ENCODE assay signal across 2 cellular contexts in the genomic region with DNA sequence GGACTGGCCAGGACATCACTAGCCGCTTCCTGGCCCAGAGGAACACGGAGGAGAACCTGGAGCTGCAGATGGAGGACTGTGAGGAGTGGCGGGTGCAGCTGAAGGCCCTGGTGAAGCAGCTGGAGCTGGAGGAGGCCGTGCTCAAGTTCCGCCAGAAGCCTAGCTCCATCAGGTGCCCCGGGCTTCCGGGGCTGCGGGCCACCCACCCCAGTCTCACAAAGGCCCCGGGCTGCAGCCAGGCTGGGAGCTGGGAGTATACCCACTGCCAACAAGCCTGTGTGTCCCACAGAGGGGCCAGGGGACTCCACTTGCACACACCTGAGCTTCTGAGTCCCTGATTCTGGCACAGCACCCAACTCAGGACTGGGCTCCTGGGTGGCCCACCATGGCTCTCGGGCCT.
TF ChIP-seq lines count a peak whose summit lies in the region.

No MANE protein-coding gene starts in this region.

TF ChIP-seq in SK-N-SH, 30 proteins besides CTCF, POLR2A, EP300 and RAD21 (continued from another document):
- TF ChIP-seq, protein P1, sequence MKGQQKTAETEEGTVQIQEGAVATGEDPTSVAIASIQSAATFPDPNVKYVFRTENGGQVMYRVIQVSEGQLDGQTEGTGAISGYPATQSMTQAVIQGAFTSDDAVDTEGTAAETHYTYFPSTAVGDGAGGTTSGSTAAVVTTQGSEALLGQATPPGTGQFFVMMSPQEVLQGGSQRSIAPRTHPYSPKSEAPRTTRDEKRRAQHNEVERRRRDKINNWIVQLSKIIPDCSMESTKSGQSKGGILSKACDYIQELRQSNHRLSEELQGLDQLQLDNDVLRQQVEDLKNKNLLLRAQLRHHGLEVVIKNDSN (IDR thresholded peaks at IDR 0.05; ENCODE audit: borderline replicate concordance, low read depth), result no peak
- TF ChIP-seq CHD2 (IDR thresholded peaks at IDR 0.05; ENCODE audit: low read length, partially characterized antibody) (no peak), FOSL2 (IDR thresholded peaks at IDR 0.05; ENCODE audit: borderline replicate concordance, low read depth) (no peak), FOXM1 (IDR thresholded peaks at IDR 0.05; ENCODE audit: low read depth) (no peak), NRF1 (IDR thresholded peaks at IDR 0.05; ENCODE audit: low read depth, low read length) (no peak), USF2 (IDR thresholded peaks at IDR 0.05; ENCODE audit: borderline replicate concordance, low read depth, low read length) (no peak), SIN3A (IDR thresholded peaks at IDR 0.05; ENCODE audit: borderline replicate concordance, low read depth, low read length) (no peak), RCOR1 (IDR thresholded peaks at IDR 0.05; ENCODE audit: low read length) (no peak)
- TF ChIP-seq, protein P2, sequence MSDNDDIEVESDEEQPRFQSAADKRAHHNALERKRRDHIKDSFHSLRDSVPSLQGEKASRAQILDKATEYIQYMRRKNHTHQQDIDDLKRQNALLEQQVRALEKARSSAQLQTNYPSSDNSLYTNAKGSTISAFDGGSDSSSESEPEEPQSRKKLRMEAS (IDR thresholded peaks at IDR 0.05; ENCODE audit: low read depth), result no peak
- TF ChIP-seq, protein P3, sequence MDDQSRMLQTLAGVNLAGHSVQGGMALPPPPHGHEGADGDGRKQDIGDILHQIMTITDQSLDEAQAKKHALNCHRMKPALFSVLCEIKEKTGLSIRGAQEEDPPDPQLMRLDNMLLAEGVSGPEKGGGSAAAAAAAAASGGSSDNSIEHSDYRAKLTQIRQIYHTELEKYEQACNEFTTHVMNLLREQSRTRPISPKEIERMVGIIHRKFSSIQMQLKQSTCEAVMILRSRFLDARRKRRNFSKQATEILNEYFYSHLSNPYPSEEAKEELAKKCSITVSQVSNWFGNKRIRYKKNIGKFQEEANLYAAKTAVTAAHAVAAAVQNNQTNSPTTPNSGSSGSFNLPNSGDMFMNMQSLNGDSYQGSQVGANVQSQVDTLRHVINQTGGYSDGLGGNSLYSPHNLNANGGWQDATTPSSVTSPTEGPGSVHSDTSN (IDR thresholded peaks at IDR 0.05), result no peak
- TF ChIP-seq, protein P4, sequence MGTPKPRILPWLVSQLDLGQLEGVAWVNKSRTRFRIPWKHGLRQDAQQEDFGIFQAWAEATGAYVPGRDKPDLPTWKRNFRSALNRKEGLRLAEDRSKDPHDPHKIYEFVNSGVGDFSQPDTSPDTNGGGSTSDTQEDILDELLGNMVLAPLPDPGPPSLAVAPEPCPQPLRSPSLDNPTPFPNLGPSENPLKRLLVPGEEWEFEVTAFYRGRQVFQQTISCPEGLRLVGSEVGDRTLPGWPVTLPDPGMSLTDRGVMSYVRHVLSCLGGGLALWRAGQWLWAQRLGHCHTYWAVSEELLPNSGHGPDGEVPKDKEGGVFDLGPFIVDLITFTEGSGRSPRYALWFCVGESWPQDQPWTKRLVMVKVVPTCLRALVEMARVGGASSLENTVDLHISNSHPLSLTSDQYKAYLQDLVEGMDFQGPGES (IDR thresholded peaks at IDR 0.05; ENCODE audit: low read depth, low read length), result no peak

TF ChIP-seq in SK-N-SH treated with all-trans-retinoic acid at 6 μM for 48 hours, 23 proteins besides CTCF, POLR2A, EP300 and RAD21:
- no peak for TF ChIP-seq CSRNP3 (CRISPR knock-in tag; IDR thresholded peaks at IDR 0.05)
- no peak for TF ChIP-seq TSHZ2 (CRISPR knock-in tag; IDR thresholded peaks at IDR 0.05)
- no peak for TF ChIP-seq TCF4 (CRISPR knock-in tag; IDR thresholded peaks at IDR 0.05; ENCODE audit: borderline replicate concordance)
- no peak for TF ChIP-seq PPARA (CRISPR knock-in tag; IDR thresholded peaks at IDR 0.05; ENCODE audit: borderline replicate concordance)
TF ChIP-seq in SK-N-SH treated with all-trans-retinoic acid at 6 μM for 48 hours: peak in this region for 0.
